In the genomic region with DNA sequence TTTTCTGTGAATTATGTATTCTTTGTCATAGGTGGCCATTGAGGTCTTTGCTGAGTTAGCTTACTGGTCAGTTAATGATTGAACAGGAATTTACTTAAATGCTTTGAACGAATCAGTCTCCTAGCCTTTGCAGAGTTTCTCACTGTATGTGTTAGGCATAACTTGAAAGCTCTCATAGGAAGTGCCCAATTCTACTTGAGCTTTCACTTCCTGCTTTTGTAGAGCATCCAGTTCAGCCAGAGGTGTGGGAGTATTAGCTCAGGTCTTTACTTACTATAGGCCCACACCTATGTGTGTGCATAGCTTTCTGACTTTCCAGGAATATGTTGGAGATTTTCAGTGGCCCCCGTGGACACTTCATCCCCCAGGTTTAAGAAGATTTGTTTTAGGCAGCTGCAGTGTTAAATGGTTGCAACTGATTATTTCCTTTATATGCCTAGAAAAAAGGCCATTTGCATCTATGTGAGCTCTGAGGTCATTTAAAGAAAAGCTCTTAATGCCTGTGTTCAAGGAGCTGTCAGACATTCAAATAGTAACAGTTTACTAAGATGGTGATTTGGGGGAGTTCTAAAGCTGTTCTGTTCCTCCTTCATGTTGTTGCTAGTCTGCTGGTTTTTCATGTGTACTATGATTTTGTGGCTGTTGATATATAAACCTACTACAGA, we compare ENCODE assay signal across 1 cellular context.
TF ChIP-seq lines count a peak whose summit lies in the region.

No MANE protein-coding gene starts in this region.

TF ChIP-seq in HepG2, 621 proteins besides CTCF, POLR2A, EP300 and RAD21 (continued from another document and continues in another):
- TF ChIP-seq, protein P1, sequence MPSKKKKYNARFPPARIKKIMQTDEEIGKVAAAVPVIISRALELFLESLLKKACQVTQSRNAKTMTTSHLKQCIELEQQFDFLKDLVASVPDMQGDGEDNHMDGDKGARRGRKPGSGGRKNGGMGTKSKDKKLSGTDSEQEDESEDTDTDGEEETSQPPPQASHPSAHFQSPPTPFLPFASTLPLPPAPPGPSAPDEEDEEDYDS (CRISPR knock-in tag; IDR thresholded peaks at IDR 0.05): peak; percentile 62; the same call in 1 of the 2 replicates
- no peak for TF ChIP-seq ZNF17 (CRISPR knock-in tag; IDR thresholded peaks at IDR 0.05)
- no peak for TF ChIP-seq HOXA7 (CRISPR knock-in tag; IDR thresholded peaks at IDR 0.05)
- TF ChIP-seq, protein P2, sequence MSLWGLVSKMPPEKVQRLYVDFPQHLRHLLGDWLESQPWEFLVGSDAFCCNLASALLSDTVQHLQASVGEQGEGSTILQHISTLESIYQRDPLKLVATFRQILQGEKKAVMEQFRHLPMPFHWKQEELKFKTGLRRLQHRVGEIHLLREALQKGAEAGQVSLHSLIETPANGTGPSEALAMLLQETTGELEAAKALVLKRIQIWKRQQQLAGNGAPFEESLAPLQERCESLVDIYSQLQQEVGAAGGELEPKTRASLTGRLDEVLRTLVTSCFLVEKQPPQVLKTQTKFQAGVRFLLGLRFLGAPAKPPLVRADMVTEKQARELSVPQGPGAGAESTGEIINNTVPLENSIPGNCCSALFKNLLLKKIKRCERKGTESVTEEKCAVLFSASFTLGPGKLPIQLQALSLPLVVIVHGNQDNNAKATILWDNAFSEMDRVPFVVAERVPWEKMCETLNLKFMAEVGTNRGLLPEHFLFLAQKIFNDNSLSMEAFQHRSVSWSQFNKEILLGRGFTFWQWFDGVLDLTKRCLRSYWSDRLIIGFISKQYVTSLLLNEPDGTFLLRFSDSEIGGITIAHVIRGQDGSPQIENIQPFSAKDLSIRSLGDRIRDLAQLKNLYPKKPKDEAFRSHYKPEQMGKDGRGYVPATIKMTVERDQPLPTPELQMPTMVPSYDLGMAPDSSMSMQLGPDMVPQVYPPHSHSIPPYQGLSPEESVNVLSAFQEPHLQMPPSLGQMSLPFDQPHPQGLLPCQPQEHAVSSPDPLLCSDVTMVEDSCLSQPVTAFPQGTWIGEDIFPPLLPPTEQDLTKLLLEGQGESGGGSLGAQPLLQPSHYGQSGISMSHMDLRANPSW (CRISPR knock-in tag; IDR thresholded peaks at IDR 0.05; ENCODE audit: borderline replicate concordance): no peak
- no peak for TF ChIP-seq SOX13 (IDR thresholded peaks at IDR 0.05)
- TF ChIP-seq SOX13 (CRISPR knock-in tag; conservative IDR thresholded peaks at IDR 0.05 in 1 of 2, IDR thresholded peaks at IDR 0.05 in 1 of 2): peak in 1 of 2 experiments; percentile 76; a peak in 2 of 4 replicates
- TF ChIP-seq ZBTB8A (CRISPR knock-in tag; IDR thresholded peaks at IDR 0.05; ENCODE audit: borderline replicate concordance, low read depth): no peak
- TF ChIP-seq ZNF253 (CRISPR knock-in tag; IDR thresholded peaks at IDR 0.05; ENCODE audit: borderline replicate concordance): no peak
- no peak for TF ChIP-seq ZNF460 (CRISPR knock-in tag; IDR thresholded peaks at IDR 0.05; ENCODE audit: borderline replicate concordance)
- TF ChIP-seq RARA (CRISPR knock-in tag; IDR thresholded peaks at IDR 0.05): peak; percentile 75
- peak; percentile 84 for TF ChIP-seq ELF1 (CRISPR knock-in tag; IDR thresholded peaks at IDR 0.05)
- TF ChIP-seq, protein P3, sequence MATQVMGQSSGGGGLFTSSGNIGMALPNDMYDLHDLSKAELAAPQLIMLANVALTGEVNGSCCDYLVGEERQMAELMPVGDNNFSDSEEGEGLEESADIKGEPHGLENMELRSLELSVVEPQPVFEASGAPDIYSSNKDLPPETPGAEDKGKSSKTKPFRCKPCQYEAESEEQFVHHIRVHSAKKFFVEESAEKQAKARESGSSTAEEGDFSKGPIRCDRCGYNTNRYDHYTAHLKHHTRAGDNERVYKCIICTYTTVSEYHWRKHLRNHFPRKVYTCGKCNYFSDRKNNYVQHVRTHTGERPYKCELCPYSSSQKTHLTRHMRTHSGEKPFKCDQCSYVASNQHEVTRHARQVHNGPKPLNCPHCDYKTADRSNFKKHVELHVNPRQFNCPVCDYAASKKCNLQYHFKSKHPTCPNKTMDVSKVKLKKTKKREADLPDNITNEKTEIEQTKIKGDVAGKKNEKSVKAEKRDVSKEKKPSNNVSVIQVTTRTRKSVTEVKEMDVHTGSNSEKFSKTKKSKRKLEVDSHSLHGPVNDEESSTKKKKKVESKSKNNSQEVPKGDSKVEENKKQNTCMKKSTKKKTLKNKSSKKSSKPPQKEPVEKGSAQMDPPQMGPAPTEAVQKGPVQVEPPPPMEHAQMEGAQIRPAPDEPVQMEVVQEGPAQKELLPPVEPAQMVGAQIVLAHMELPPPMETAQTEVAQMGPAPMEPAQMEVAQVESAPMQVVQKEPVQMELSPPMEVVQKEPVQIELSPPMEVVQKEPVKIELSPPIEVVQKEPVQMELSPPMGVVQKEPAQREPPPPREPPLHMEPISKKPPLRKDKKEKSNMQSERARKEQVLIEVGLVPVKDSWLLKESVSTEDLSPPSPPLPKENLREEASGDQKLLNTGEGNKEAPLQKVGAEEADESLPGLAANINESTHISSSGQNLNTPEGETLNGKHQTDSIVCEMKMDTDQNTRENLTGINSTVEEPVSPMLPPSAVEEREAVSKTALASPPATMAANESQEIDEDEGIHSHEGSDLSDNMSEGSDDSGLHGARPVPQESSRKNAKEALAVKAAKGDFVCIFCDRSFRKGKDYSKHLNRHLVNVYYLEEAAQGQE (IDR thresholded peaks at IDR 0.05; ENCODE audit: borderline replicate concordance in 1 of 2, low read depth in 1 of 2, low read length in 2 of 2): no peak
- peak; percentile 40 for TF ChIP-seq ZEB1 (IDR thresholded peaks at IDR 0.05; ENCODE audit: insufficient replicate concordance, low read depth)
- TF ChIP-seq MZF1 (CRISPR knock-in tag; IDR thresholded peaks at IDR 0.05; ENCODE audit: borderline replicate concordance): no peak
- TF ChIP-seq ZSCAN9 (CRISPR knock-in tag; IDR thresholded peaks at IDR 0.05; ENCODE audit: borderline replicate concordance): 0 out of 2 replicates have a peak, but pooled peaks have one; percentile 33
- 0 out of 2 replicates have a peak, but pooled peaks have one; percentile 22 for TF ChIP-seq WIZ (CRISPR knock-in tag; IDR thresholded peaks at IDR 0.05)
- TF ChIP-seq ZNF816 (CRISPR knock-in tag; IDR thresholded peaks at IDR 0.05; ENCODE audit: borderline replicate concordance): no peak
- TF ChIP-seq MAFF (IDR thresholded peaks at IDR 0.05; ENCODE audit: low read depth, low read length): peak; percentile 91
- no peak for TF ChIP-seq ZNF260 (CRISPR knock-in tag; IDR thresholded peaks at IDR 0.05; ENCODE audit: borderline replicate concordance, low read depth)
- 0 out of 2 replicates have a peak, but pooled peaks have one; percentile 25 for TF ChIP-seq KLF6 (CRISPR knock-in tag; IDR thresholded peaks at IDR 0.05)
- TF ChIP-seq ZNF768 (CRISPR knock-in tag; IDR thresholded peaks at IDR 0.05): no peak
- TF ChIP-seq SMARCE1 (IDR thresholded peaks at IDR 0.05; ENCODE audit: borderline replicate concordance): no peak
- no peak for TF ChIP-seq SMAD9 (CRISPR knock-in tag; IDR thresholded peaks at IDR 0.05)
- TF ChIP-seq ARNTL (CRISPR knock-in tag; IDR thresholded peaks at IDR 0.05): 0 out of 2 replicates have a peak, but pooled peaks have one; percentile 15
- peak; percentile 52; the same call in 1 of the 2 replicates for TF ChIP-seq IRF2 (CRISPR knock-in tag; IDR thresholded peaks at IDR 0.05)
- TF ChIP-seq NCOA1 (CRISPR knock-in tag; IDR thresholded peaks at IDR 0.05): no peak
- peak; percentile 48; the same call in 1 of the 2 replicates for TF ChIP-seq GABPB1 (CRISPR knock-in tag; IDR thresholded peaks at IDR 0.05)
- TF ChIP-seq ZNF788 (CRISPR knock-in tag; IDR thresholded peaks at IDR 0.05; ENCODE audit: borderline replicate concordance): no peak
- peak; percentile 41; the same call in 1 of the 2 replicates for TF ChIP-seq MIXL1 (CRISPR knock-in tag; IDR thresholded peaks at IDR 0.05)
- TF ChIP-seq RCOR2 (CRISPR knock-in tag; IDR thresholded peaks at IDR 0.05): no peak
- no peak for TF ChIP-seq MYC (CRISPR knock-in tag; IDR thresholded peaks at IDR 0.05; ENCODE audit: borderline replicate concordance)
- TF ChIP-seq, protein P4, sequence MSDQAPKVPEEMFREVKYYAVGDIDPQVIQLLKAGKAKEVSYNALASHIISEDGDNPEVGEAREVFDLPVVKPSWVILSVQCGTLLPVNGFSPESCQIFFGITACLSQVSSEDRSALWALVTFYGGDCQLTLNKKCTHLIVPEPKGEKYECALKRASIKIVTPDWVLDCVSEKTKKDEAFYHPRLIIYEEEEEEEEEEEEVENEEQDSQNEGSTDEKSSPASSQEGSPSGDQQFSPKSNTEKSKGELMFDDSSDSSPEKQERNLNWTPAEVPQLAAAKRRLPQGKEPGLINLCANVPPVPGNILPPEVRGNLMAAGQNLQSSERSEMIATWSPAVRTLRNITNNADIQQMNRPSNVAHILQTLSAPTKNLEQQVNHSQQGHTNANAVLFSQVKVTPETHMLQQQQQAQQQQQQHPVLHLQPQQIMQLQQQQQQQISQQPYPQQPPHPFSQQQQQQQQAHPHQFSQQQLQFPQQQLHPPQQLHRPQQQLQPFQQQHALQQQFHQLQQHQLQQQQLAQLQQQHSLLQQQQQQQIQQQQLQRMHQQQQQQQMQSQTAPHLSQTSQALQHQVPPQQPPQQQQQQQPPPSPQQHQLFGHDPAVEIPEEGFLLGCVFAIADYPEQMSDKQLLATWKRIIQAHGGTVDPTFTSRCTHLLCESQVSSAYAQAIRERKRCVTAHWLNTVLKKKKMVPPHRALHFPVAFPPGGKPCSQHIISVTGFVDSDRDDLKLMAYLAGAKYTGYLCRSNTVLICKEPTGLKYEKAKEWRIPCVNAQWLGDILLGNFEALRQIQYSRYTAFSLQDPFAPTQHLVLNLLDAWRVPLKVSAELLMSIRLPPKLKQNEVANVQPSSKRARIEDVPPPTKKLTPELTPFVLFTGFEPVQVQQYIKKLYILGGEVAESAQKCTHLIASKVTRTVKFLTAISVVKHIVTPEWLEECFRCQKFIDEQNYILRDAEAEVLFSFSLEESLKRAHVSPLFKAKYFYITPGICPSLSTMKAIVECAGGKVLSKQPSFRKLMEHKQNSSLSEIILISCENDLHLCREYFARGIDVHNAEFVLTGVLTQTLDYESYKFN (CRISPR knock-in tag; conservative IDR thresholded peaks at IDR 0.05): peak; percentile 76
- TF ChIP-seq ASH2L (IDR thresholded peaks at IDR 0.05; ENCODE audit: insufficient read length, low read depth, low read length): no peak
- TF ChIP-seq, protein P5, sequence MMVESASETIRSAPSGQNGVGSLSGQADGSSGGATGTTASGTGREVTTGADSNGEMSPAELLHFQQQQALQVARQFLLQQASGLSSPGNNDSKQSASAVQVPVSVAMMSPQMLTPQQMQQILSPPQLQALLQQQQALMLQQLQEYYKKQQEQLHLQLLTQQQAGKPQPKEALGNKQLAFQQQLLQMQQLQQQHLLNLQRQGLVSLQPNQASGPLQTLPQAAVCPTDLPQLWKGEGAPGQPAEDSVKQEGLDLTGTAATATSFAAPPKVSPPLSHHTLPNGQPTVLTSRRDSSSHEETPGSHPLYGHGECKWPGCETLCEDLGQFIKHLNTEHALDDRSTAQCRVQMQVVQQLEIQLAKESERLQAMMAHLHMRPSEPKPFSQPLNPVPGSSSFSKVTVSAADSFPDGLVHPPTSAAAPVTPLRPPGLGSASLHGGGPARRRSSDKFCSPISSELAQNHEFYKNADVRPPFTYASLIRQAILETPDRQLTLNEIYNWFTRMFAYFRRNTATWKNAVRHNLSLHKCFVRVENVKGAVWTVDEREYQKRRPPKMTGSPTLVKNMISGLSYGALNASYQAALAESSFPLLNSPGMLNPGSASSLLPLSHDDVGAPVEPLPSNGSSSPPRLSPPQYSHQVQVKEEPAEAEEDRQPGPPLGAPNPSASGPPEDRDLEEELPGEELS (CRISPR knock-in tag; IDR thresholded peaks at IDR 0.05): peak; percentile 71
- no peak for TF ChIP-seq MED8 (CRISPR knock-in tag; IDR thresholded peaks at IDR 0.05; ENCODE audit: insufficient replicate concordance)
- no peak for TF ChIP-seq ZSCAN20 (CRISPR knock-in tag; IDR thresholded peaks at IDR 0.05; ENCODE audit: borderline replicate concordance)
- TF ChIP-seq, protein P6, sequence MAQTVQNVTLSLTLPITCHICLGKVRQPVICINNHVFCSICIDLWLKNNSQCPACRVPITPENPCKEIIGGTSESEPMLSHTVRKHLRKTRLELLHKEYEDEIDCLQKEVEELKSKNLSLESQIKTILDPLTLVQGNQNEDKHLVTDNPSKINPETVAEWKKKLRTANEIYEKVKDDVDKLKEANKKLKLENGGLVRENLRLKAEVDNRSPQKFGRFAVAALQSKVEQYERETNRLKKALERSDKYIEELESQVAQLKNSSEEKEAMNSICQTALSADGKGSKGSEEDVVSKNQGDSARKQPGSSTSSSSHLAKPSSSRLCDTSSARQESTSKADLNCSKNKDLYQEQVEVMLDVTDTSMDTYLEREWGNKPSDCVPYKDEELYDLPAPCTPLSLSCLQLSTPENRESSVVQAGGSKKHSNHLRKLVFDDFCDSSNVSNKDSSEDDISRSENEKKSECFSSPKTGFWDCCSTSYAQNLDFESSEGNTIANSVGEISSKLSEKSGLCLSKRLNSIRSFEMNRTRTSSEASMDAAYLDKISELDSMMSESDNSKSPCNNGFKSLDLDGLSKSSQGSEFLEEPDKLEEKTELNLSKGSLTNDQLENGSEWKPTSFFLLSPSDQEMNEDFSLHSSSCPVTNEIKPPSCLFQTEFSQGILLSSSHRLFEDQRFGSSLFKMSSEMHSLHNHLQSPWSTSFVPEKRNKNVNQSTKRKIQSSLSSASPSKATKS (CRISPR knock-in tag; IDR thresholded peaks at IDR 0.05): 0 out of 2 replicates have a peak, but pooled peaks have one; percentile 60
- TF ChIP-seq ZNF264 (CRISPR knock-in tag; IDR thresholded peaks at IDR 0.05): 0 out of 2 replicates have a peak, but pooled peaks have one; percentile 28
- peak; percentile 29; the same call in 1 of the 2 replicates for TF ChIP-seq PHF21A (CRISPR knock-in tag; IDR thresholded peaks at IDR 0.05)
- TF ChIP-seq, protein P7, sequence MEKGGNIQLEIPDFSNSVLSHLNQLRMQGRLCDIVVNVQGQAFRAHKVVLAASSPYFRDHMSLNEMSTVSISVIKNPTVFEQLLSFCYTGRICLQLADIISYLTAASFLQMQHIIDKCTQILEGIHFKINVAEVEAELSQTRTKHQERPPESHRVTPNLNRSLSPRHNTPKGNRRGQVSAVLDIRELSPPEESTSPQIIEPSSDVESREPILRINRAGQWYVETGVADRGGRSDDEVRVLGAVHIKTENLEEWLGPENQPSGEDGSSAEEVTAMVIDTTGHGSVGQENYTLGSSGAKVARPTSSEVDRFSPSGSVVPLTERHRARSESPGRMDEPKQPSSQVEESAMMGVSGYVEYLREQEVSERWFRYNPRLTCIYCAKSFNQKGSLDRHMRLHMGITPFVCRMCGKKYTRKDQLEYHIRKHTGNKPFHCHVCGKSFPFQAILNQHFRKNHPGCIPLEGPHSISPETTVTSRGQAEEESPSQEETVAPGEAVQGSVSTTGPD (CRISPR knock-in tag; IDR thresholded peaks at IDR 0.05): no peak
- peak; percentile 37; the same call in 1 of the 2 replicates for TF ChIP-seq KMT2A (CRISPR knock-in tag; IDR thresholded peaks at IDR 0.05)
- TF ChIP-seq STAG1 (CRISPR knock-in tag; IDR thresholded peaks at IDR 0.05): peak; percentile 26; the same call in 1 of the 2 replicates
- peak; percentile 47; the same call in 1 of the 2 replicates for TF ChIP-seq ZFY (CRISPR knock-in tag; IDR thresholded peaks at IDR 0.05)
- peak; percentile 98 for TF ChIP-seq ELF3 (CRISPR knock-in tag; IDR thresholded peaks at IDR 0.05)
- no peak for TF ChIP-seq ZNF619 (CRISPR knock-in tag; IDR thresholded peaks at IDR 0.05)
- 0 out of 2 replicates have a peak, but pooled peaks have one; percentile 31 for TF ChIP-seq MXD4 (CRISPR knock-in tag; IDR thresholded peaks at IDR 0.05)
- TF ChIP-seq FLYWCH1 (CRISPR knock-in tag; IDR thresholded peaks at IDR 0.05): no peak
